Comparison of ENCODE assay signal across 12 cellular contexts in genomic region chr9:130732131-130732530, GRCh38. TPM values are rescaled to one million over a fixed set of nuclear protein-coding genes. Genes with fewer than 3 reads are reported as not detected.
A peak's percentile ranks its signal among the peaks of the same experiment; 100 is the strongest.
DNase-seq lines count a peak whose midpoint lies in the region; ATAC-seq and TF ChIP-seq lines count a peak whose summit lies in the region.
"Had no signal": no experiment of that assay in that cellular context is flagged by ENCODE, and none has a peak within 500 bp of the region (broad histone marks: within the 10 kb centered on the region; RNA-seq: fewer than 3 reads in every experiment).

No MANE protein-coding gene starts in this region.

- no peaks in the 10 kb centered on the region for H3K27me3 ChIP-seq in thyroid gland

- H3K4me1 ChIP-seq in thyroid gland = peaks cover 31 to 38% of the 10 kb centered on the region in 2 donors

- TF ChIP-seq POLR2A in thyroid gland (IDR thresholded peaks at IDR 0.05) = peak in 1 of 2 donors; percentile 14

- H3K4me3 ChIP-seq in choroid plexus epithelial cell (ENCODE audit: low read depth, low read length) = no peak overlapping the region
- H3K4me3 ChIP-seq in thyroid gland (replicated peaks in 1 of 3) = no peak overlapping the region
- H3K4me3 ChIP-seq: lung had no signal

- peak overlapping the region; percentile 31 to 87 (median 75) for H3K27ac ChIP-seq in thyroid gland

- ATAC-seq in HG03571 (IDR thresholded peaks at IDR 0.05; ENCODE audit: unreplicated experiment) = no peak
- ATAC-seq: sciatic nerve had no signal

- no peaks in the 10 kb centered on the region for H3K36me3 ChIP-seq in thyroid gland

- DNase-seq in NCI-H82 (lab: John Stamatoyannopoulos, UW) (peak; percentile 24), NCI-H82 treated with DMSO at 0.1 percent for 48 hours (lab: John Stamatoyannopoulos, UW; ENCODE audit: unreplicated experiment) (no peak), NCI-H524 treated with DMSO at 0.1 percent for 48 hours (lab: John Stamatoyannopoulos, UW) (peak; percentile 45), choroid plexus epithelial cell (ENCODE audit: low read depth) (peak; percentile 24), thyroid gland (peak in 1 of 2 donors; percentile 6), ecto neural progenitor cell (ENCODE audit: low spot score) (no peak), GF-D8 (lab: John Stamatoyannopoulos, UW) (no peak)
- DNase-seq: amygdala, SW 1271 had no signal

- no peaks in the 10 kb centered on the region for H3K9me3 ChIP-seq in thyroid gland

- TF ChIP-seq CTCF in choroid plexus epithelial cell (conservative IDR thresholded peaks at IDR 0.05; ENCODE audit: low read depth, low read length) (peak; percentile 48), thyroid gland (IDR thresholded peaks at IDR 0.05) (no peak)

- WGBS in thyroid gland, 2 donors = 24 to 29% methylated on average over 2 of the region's 2 CpGs

- intact Hi-C loops in thyroid gland (cut with DNase I) = no loop called here

RNA-seq across cellular contexts. Expression of gene EXOSC2, which starts 38.6 kb away (rescaled TPM):
- 10 to 100 TPM; 19.2 to 21.6 (median 20.3) TPM for total RNA-seq in thyroid gland

Comparison
In these comparisons a context has a peak if more than half of its experiments do, and no peak if none do; other contexts are left out.
1. DNase-seq: peak in NCI-H82 (single experiment), NCI-H524 treated with DMSO at 0.1 percent for 48 hours (single experiment) and choroid plexus epithelial cell (single experiment); none in NCI-H82 treated with DMSO at 0.1 percent for 48 hours (single experiment), ecto neural progenitor cell (single experiment) and GF-D8 (single experiment).